ENCODE assay signal across 2 cellular contexts in genomic region chr2:224948859-224949258, GRCh38.
A peak's percentile ranks its signal among the peaks of the same experiment; 100 is the strongest.
TF ChIP-seq lines count a peak whose summit lies in the region.

No MANE protein-coding gene starts in this region.

TF ChIP-seq in HepG2, 621 proteins besides CTCF, POLR2A, EP300 and RAD21:
- TF ChIP-seq HMGXB3 (CRISPR knock-in tag; IDR thresholded peaks at IDR 0.05; ENCODE audit: borderline replicate concordance) (no peak), ZNF230 (CRISPR knock-in tag; IDR thresholded peaks at IDR 0.05) (no peak), KAT7 (CRISPR knock-in tag; IDR thresholded peaks at IDR 0.05; ENCODE audit: borderline replicate concordance) (no peak), THAP7 (CRISPR knock-in tag; IDR thresholded peaks at IDR 0.05) (no peak), TRIM24 (CRISPR knock-in tag; IDR thresholded peaks at IDR 0.05) (no peak), ZNF777 (CRISPR knock-in tag; IDR thresholded peaks at IDR 0.05) (no peak), RFXANK (CRISPR knock-in tag; IDR thresholded peaks at IDR 0.05) (no peak), ZNF17 (CRISPR knock-in tag; IDR thresholded peaks at IDR 0.05) (no peak), MAF1 (CRISPR knock-in tag; IDR thresholded peaks at IDR 0.05; ENCODE audit: borderline replicate concordance) (no peak), ZBTB42 (CRISPR knock-in tag; IDR thresholded peaks at IDR 0.05) (no peak), CHCHD3 (CRISPR knock-in tag; IDR thresholded peaks at IDR 0.05) (no peak), TFAP4 (IDR thresholded peaks at IDR 0.05; ENCODE audit: borderline replicate concordance, low read depth) (no peak), PATZ1 (CRISPR knock-in tag; IDR thresholded peaks at IDR 0.05) (no peak), ZNF780A (CRISPR knock-in tag; IDR thresholded peaks at IDR 0.05) (no peak)
- TF ChIP-seq, protein P1, sequence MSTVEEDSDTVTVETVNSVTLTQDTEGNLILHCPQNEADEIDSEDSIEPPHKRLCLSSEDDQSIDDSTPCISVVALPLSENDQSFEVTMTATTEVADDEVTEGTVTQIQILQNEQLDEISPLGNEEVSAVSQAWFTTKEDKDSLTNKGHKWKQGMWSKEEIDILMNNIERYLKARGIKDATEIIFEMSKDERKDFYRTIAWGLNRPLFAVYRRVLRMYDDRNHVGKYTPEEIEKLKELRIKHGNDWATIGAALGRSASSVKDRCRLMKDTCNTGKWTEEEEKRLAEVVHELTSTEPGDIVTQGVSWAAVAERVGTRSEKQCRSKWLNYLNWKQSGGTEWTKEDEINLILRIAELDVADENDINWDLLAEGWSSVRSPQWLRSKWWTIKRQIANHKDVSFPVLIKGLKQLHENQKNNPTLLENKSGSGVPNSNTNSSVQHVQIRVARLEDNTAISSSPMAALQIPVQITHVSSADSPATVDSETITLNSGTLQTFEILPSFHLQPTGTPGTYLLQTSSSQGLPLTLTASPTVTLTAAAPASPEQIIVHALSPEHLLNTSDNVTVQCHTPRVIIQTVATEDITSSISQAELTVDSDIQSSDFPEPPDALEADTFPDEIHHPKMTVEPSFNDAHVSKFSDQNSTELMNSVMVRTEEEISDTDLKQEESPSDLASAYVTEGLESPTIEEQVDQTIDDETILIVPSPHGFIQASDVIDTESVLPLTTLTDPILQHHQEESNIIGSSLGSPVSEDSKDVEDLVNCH (CRISPR knock-in tag; IDR thresholded peaks at IDR 0.05), result no peak
- TF ChIP-seq, protein P2, sequence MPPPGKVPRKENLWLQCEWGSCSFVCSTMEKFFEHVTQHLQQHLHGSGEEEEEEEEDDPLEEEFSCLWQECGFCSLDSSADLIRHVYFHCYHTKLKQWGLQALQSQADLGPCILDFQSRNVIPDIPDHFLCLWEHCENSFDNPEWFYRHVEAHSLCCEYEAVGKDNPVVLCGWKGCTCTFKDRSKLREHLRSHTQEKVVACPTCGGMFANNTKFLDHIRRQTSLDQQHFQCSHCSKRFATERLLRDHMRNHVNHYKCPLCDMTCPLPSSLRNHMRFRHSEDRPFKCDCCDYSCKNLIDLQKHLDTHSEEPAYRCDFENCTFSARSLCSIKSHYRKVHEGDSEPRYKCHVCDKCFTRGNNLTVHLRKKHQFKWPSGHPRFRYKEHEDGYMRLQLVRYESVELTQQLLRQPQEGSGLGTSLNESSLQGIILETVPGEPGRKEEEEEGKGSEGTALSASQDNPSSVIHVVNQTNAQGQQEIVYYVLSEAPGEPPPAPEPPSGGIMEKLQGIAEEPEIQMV (CRISPR knock-in tag; IDR thresholded peaks at IDR 0.05; ENCODE audit: low read depth), result no peak

TF ChIP-seq in SK-N-SH, 30 proteins besides CTCF, POLR2A, EP300 and RAD21 (continued from another document):
- TF ChIP-seq, protein P3, sequence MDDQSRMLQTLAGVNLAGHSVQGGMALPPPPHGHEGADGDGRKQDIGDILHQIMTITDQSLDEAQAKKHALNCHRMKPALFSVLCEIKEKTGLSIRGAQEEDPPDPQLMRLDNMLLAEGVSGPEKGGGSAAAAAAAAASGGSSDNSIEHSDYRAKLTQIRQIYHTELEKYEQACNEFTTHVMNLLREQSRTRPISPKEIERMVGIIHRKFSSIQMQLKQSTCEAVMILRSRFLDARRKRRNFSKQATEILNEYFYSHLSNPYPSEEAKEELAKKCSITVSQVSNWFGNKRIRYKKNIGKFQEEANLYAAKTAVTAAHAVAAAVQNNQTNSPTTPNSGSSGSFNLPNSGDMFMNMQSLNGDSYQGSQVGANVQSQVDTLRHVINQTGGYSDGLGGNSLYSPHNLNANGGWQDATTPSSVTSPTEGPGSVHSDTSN (IDR thresholded peaks at IDR 0.05), result peak; percentile 71
- peak; percentile 66 for TF ChIP-seq JUND (IDR thresholded peaks at IDR 0.05)
TF ChIP-seq in SK-N-SH: peak in this region for 5.
